8 cellular contexts compared by ENCODE assay signal in genomic region chr19:11446652-11447301, GRCh38. TPM values are rescaled to one million over a fixed set of nuclear protein-coding genes. Genes with fewer than 3 reads are reported as not detected.
DNase-seq lines count a peak whose midpoint lies in the region; ATAC-seq and TF ChIP-seq lines count a peak whose summit lies in the region.

No MANE protein-coding gene starts in this region.

- no peaks in the 10 kb centered on the region for H3K4me1 Mint-ChIP-seq in activated T-cell treated with anti-CD3 and anti-CD28 coated beads, Interleukin-2, amount 50 U/mL, for 24 hours (ENCODE audit: low read depth)

- peaks cover 78% of the 10 kb centered on the region for H3K36me3 Mint-ChIP-seq in activated T-cell treated with anti-CD3 and anti-CD28 coated beads, Interleukin-2, amount 50 U/mL, for 24 hours (ENCODE audit: low read depth)

- H3K27me3 ChIP-seq in KMS-11 (ENCODE audit: insufficient read depth, low read depth), result no peaks in the 10 kb centered on the region

- ATAC-seq in HG02870 (IDR thresholded peaks at IDR 0.05; ENCODE audit: unreplicated experiment) (no peak), HG03460 (IDR thresholded peaks at IDR 0.05; ENCODE audit: unreplicated experiment) (no peak), HG03159 (IDR thresholded peaks at IDR 0.05; ENCODE audit: unreplicated experiment) (no peak)

- H3K79me2 ChIP-seq in KMS-11 (ENCODE audit: insufficient read depth, low read depth), result no peaks in the 10 kb centered on the region

- H3K9ac ChIP-seq in KMS-11, result no peak overlapping the region

- H3K4me3 Mint-ChIP-seq in activated T-cell treated with anti-CD3 and anti-CD28 coated beads, Interleukin-2, amount 50 U/mL, for 24 hours, result no peak overlapping the region

- H3K27ac Mint-ChIP-seq in activated T-cell treated with anti-CD3 and anti-CD28 coated beads, Interleukin-2, amount 50 U/mL, for 24 hours, result no peak overlapping the region

- H3K4me3 ChIP-seq in KMS-11 (IDR thresholded peaks at IDR 0.05; ENCODE audit: insufficient read depth, low read depth, low read length), result no peak overlapping the region
- no peak overlapping the region for H3K4me3 ChIP-seq in fibroblast of the aortic adventitia (ENCODE audit: low read depth, low read length)

- peak; percentile 90 for DNase-seq in D341Med (ENCODE audit: low spot score)
- DNase-seq in activated T-cell treated with anti-CD3 and anti-CD28 coated beads, Interleukin-2, amount 50 U/mL, for 24 hours, result peak; percentile 60
- peak; percentile 17 for DNase-seq in fibroblast of the aortic adventitia (ENCODE audit: low read depth)
- DNase-seq in nucleus accumbens (lab: John Stamatoyannopoulos, UW), result peak in 54 of 56 donors; percentile 7 to 94 (median 79)

- H3K27ac ChIP-seq in KMS-11, result no peak overlapping the region

- no peaks in the 10 kb centered on the region for H4K20me1 ChIP-seq in KMS-11 (ENCODE audit: insufficient read depth)

- TF ChIP-seq CTCF in KMS-11 (conservative IDR thresholded peaks at IDR 0.05; ENCODE audit: low read depth, low read length) (peak; percentile 55), fibroblast of the aortic adventitia (IDR thresholded peaks at IDR 0.05; ENCODE audit: insufficient read depth, low read length) (peak; percentile 75)

- H3K4me2 ChIP-seq in KMS-11, result no peak overlapping the region

- H3K4me1 ChIP-seq in KMS-11 (ENCODE audit: low read depth, poor library complexity, severe bottlenecking), result no peaks in the 10 kb centered on the region

- no peaks in the 10 kb centered on the region for H3K36me3 ChIP-seq in KMS-11 (ENCODE audit: insufficient read depth)

- no peak overlapping the region for H2AFZ ChIP-seq in KMS-11 (ENCODE audit: low read depth)

- H3K9me3 Mint-ChIP-seq in activated T-cell treated with anti-CD3 and anti-CD28 coated beads, Interleukin-2, amount 50 U/mL, for 24 hours, result no peaks in the 10 kb centered on the region

- no peaks in the 10 kb centered on the region for H3K27me3 Mint-ChIP-seq in activated T-cell treated with anti-CD3 and anti-CD28 coated beads, Interleukin-2, amount 50 U/mL, for 24 hours

RNA-seq across cellular contexts. Expression of gene PRKCSH, which starts 11.3 kb away (rescaled TPM):
- 113 and 115 TPM in 2 replicates for total RNA-seq in fibroblast of the aortic adventitia (ENCODE audit: low replicate concordance)

RNA-seq across cellular contexts. Expression of gene ODAD3, which starts 11.9 kb away (rescaled TPM):
- 0.08 and 0.45 TPM in 2 replicates for total RNA-seq in fibroblast of the aortic adventitia (ENCODE audit: low replicate concordance)

RNA-seq across cellular contexts. Expression of gene RGL3, which starts 27.7 kb away (rescaled TPM):
- total RNA-seq in fibroblast of the aortic adventitia (ENCODE audit: low replicate concordance), result 0.41 and 2.3 TPM in 2 replicates

RNA-seq across cellular contexts. Expression of gene ELAVL3, which starts 34.1 kb away (rescaled TPM):
- 0.45 TPM in 1 of 2 replicates, not detected in the other for total RNA-seq in fibroblast of the aortic adventitia (ENCODE audit: low replicate concordance)

RNA-seq across cellular contexts. Expression of gene ZNF653, which starts 58.9 kb away (rescaled TPM):
- 3.2 and 5.9 TPM in 2 replicates for total RNA-seq in fibroblast of the aortic adventitia (ENCODE audit: low replicate concordance)

Comparison
In these comparisons a context has a peak if more than half of its experiments do, and no peak if none do; other contexts are left out.
1. DNase-seq: peak in every context shown above with its lines; median percentile 90 in D341Med; 79 in nucleus accumbens; 60 in activated T-cell treated with anti-CD3 and anti-CD28 coated beads, Interleukin-2, amount 50 U/mL, for 24 hours; 17 in fibroblast of the aortic adventitia.